Comparison of ENCODE assay signal across 10 cellular contexts in genomic region chr3:152222327-152222726, GRCh38. TPM values are rescaled to one million over a fixed set of nuclear protein-coding genes. Genes with fewer than 3 reads are reported as not detected.
DNase-seq lines count a peak whose midpoint lies in the region; ATAC-seq and TF ChIP-seq lines count a peak whose summit lies in the region.
"Had no signal": no experiment of that assay in that cellular context is flagged by ENCODE, and none has a peak within 500 bp of the region (broad histone marks: within the 10 kb centered on the region; RNA-seq: fewer than 3 reads in every experiment).

No MANE protein-coding gene starts in this region.

- peak overlapping the region; percentile 71 for H3K4me3 Mint-ChIP-seq in activated naive CD4-positive, alpha-beta T cell treated with anti-CD3 and anti-CD28 coated beads for 36 hours
- H3K4me3 Mint-ChIP-seq in activated CD4-positive, alpha-beta memory T cell treated with anti-CD3 and anti-CD28 coated beads for 36 hours: peak overlapping the region; percentile 42
- H3K4me3 Mint-ChIP-seq: brain, neural crest cell had no signal

- peak in 2 of 4 donors; percentile 9 to 54 for TF ChIP-seq EP300 in upper lobe of left lung (IDR thresholded peaks at IDR 0.05)

- H3K4me3 ChIP-seq in upper lobe of left lung (no peak overlapping the region), right lobe of liver (no peak overlapping the region)

- H3K27ac ChIP-seq in upper lobe of left lung: peak overlapping the region in 3 of 4 donors; percentile 28 to 75 (median 55)
- H3K27ac ChIP-seq in right lobe of liver: peak overlapping the region in 1 of 3 donors; percentile 0

- no peaks in the 10 kb centered on the region for H3K36me3 ChIP-seq in upper lobe of left lung
- H3K36me3 ChIP-seq in right lobe of liver: no peaks in the 10 kb centered on the region

- no peaks in the 10 kb centered on the region for H3K27me3 Mint-ChIP-seq in activated naive CD4-positive, alpha-beta T cell treated with anti-CD3 and anti-CD28 coated beads for 36 hours (ENCODE audit: low read depth)
- no peaks in the 10 kb centered on the region for H3K27me3 Mint-ChIP-seq in activated CD4-positive, alpha-beta memory T cell treated with anti-CD3 and anti-CD28 coated beads for 36 hours
- H3K27me3 Mint-ChIP-seq: brain had no signal

- H3K4me1 Mint-ChIP-seq in activated naive CD4-positive, alpha-beta T cell treated with anti-CD3 and anti-CD28 coated beads for 36 hours (ENCODE audit: low read depth): peaks cover 81% of the 10 kb centered on the region
- H3K4me1 Mint-ChIP-seq in activated CD4-positive, alpha-beta memory T cell treated with anti-CD3 and anti-CD28 coated beads for 36 hours (ENCODE audit: low read depth): peaks cover 72% of the 10 kb centered on the region

- intact Hi-C loops in activated naive CD4-positive, alpha-beta T cell treated with anti-CD3 and anti-CD28 coated beads for 36 hours (cut with micrococcal nuclease): loop anchor here (1.0 kb wide), 3 partner anchors 10 to 28 kb away; no protein-coding TSS in a partner anchor
- intact Hi-C loops in activated CD4-positive, alpha-beta memory T cell treated with anti-CD3 and anti-CD28 coated beads for 36 hours (cut with micrococcal nuclease): loop anchor here (1.0 to 2.0 kb wide), 4 partner anchors 8 to 19 kb away; no protein-coding TSS in a partner anchor
- intact Hi-C loops in left cardiac atrium (cut with DNase I): loop anchor here in 1 of 2 donors (10.0 kb wide), 1 partner anchor 222 kb away; no protein-coding TSS in a partner anchor
- intact Hi-C loops in right lobe of liver (cut with DNase I): no loop called here

- CTCF ChIA-PET in activated naive CD4-positive, alpha-beta T cell treated with anti-CD3 and anti-CD28 coated beads for 36 hours (lab: Charles Lee): interaction anchor here (1.0 to 1.1 kb wide), 2 partner anchors 8 to 39 kb away, joined by 4 to 5 read pairs; no protein-coding TSS in a partner anchor
- CTCF ChIA-PET in activated CD4-positive, alpha-beta memory T cell treated with anti-CD3 and anti-CD28 coated beads for 36 hours (lab: Charles Lee): interaction anchor here (1.3 kb wide), 1 partner anchor 22 kb away, joined by 4 read pairs; no protein-coding TSS in a partner anchor

- TF ChIP-seq POLR2A in upper lobe of left lung (IDR thresholded peaks at IDR 0.05) (no peak), right lobe of liver (IDR thresholded peaks at IDR 0.05) (no peak)

- peaks cover 5% of the 10 kb centered on the region for H3K9me3 Mint-ChIP-seq in activated naive CD4-positive, alpha-beta T cell treated with anti-CD3 and anti-CD28 coated beads for 36 hours
- H3K9me3 Mint-ChIP-seq in activated CD4-positive, alpha-beta memory T cell treated with anti-CD3 and anti-CD28 coated beads for 36 hours: no peaks in the 10 kb centered on the region

- no peaks in the 10 kb centered on the region for H3K9me3 ChIP-seq in upper lobe of left lung
- H3K9me3 ChIP-seq in right lobe of liver: no peaks in the 10 kb centered on the region

- H3K4me1 ChIP-seq in upper lobe of left lung: peaks cover 5 to 23% (median 13%) of the 10 kb centered on the region in 4 donors
- H3K4me1 ChIP-seq in right lobe of liver: peaks cover 0 to 3% (median 0%) of the 10 kb centered on the region in 4 donors

- 16 to 37% methylated on average over 2 of the region's 2 CpGs for WGBS in upper lobe of left lung, 2 donors
- 53% methylated on average over 2 of the region's 2 CpGs for WGBS in right lobe of liver (ENCODE audit: insufficient coverage, low coverage, low lambda C conversion rate, missing lambda C conversion rate)

- H3K27ac Mint-ChIP-seq in activated naive CD4-positive, alpha-beta T cell treated with anti-CD3 and anti-CD28 coated beads for 36 hours: peak overlapping the region; percentile 98
- peak overlapping the region; percentile 77 for H3K27ac Mint-ChIP-seq in activated CD4-positive, alpha-beta memory T cell treated with anti-CD3 and anti-CD28 coated beads for 36 hours

- peak; percentile 82 to 85 for ATAC-seq in left cardiac atrium
- peak in 1 of 2 donors; percentile 85 for ATAC-seq in upper lobe of left lung (ENCODE audit: low FRiP score in 2 of 2)
- no peak for ATAC-seq in right lobe of liver

- no peak for DNase-seq in activated naive CD4-positive, alpha-beta T cell treated with anti-CD3 and anti-CD28 coated beads for 36 hours
- DNase-seq in activated naive CD4-positive, alpha-beta T cell (lab: John Stamatoyannopoulos, UW): no peak
- DNase-seq in activated CD4-positive, alpha-beta memory T cell treated with anti-CD3 and anti-CD28 coated beads for 36 hours: no peak
- DNase-seq in left cardiac atrium (no peak), upper lobe of left lung (no peak), right lobe of liver (no peak), UCSD-AML1 (lab: John Stamatoyannopoulos, UW; ENCODE audit: unreplicated experiment) (no peak), SHP77 treated with DMSO at 0.1 percent for 48 hours (lab: John Stamatoyannopoulos, UW) (no peak)

- peaks cover 8% of the 10 kb centered on the region for H3K36me3 Mint-ChIP-seq in activated naive CD4-positive, alpha-beta T cell treated with anti-CD3 and anti-CD28 coated beads for 36 hours (ENCODE audit: low read depth)
- H3K36me3 Mint-ChIP-seq in activated CD4-positive, alpha-beta memory T cell treated with anti-CD3 and anti-CD28 coated beads for 36 hours: no peaks in the 10 kb centered on the region
- H3K36me3 Mint-ChIP-seq: brain had no signal

- TF ChIP-seq CTCF in upper lobe of left lung (IDR thresholded peaks at IDR 0.05) (no peak), right lobe of liver (IDR thresholded peaks at IDR 0.05) (no peak)

- POLR2A ChIA-PET in activated CD4-positive, alpha-beta memory T cell treated with anti-CD3 and anti-CD28 coated beads for 36 hours (lab: Charles Lee): interaction anchor here (0.6 kb wide), 1 partner anchor 9 kb away, joined by 4 read pairs; no protein-coding TSS in a partner anchor

- no peaks in the 10 kb centered on the region for H3K27me3 ChIP-seq in upper lobe of left lung
- no peaks in the 10 kb centered on the region for H3K27me3 ChIP-seq in right lobe of liver

RNA-seq across cellular contexts. Expression of gene MBNL1, which starts 46.4 kb away (rescaled TPM):
- total RNA-seq in activated naive CD4-positive, alpha-beta T cell treated with anti-CD3 and anti-CD28 coated beads for 36 hours: 100 to 1,000 TPM; 387 to 391 TPM
- total RNA-seq in activated CD4-positive, alpha-beta memory T cell treated with anti-CD3 and anti-CD28 coated beads for 36 hours: 100 to 1,000 TPM; 290 to 302 TPM
- total RNA-seq in left cardiac atrium (100 to 1,000 TPM; 141 to 154 TPM), upper lobe of left lung (100 to 1,000 TPM; 231 to 506 (median 357) TPM), right lobe of liver (10 to 100 TPM; 49.9 to 89.6 (median 63.2) TPM)

Comparison
In these comparisons a context has a peak if more than half of its experiments do, and no peak if none do; other contexts are left out.
1. ATAC-seq: peak in left cardiac atrium (2 of 2); none in right lobe of liver (0 of 4).
2. intact Hi-C loops: an anchor here in activated naive CD4-positive, alpha-beta T cell treated with anti-CD3 and anti-CD28 coated beads for 36 hours (1.0 kb wide) and activated CD4-positive, alpha-beta memory T cell treated with anti-CD3 and anti-CD28 coated beads for 36 hours (1.0 to 2.0 kb wide); none called in right lobe of liver.